ENCODE assay signal across 20 cellular contexts in genomic region chr4:3768842-3769641, GRCh38. TPM values are rescaled to one million over a fixed set of nuclear protein-coding genes. Genes with fewer than 3 reads are reported as not detected.
"Had no signal": no experiment of that assay in that cellular context is flagged by ENCODE, and none has a peak within 500 bp of the region (broad histone marks: within the 10 kb centered on the region; RNA-seq: fewer than 3 reads in every experiment).

No MANE protein-coding gene starts in this region.

- H3K4me3 ChIP-seq: mucosa of descending colon had no signal

- H3K4me1 ChIP-seq: breast epithelium had no signal

- H3K4me1 Mint-ChIP-seq: activated T-helper 17 cell treated with anti-CD3 and anti-CD28 coated beads, Interleukin-2, amount 50 U/mL, for 72 hours had no signal

- ATAC-seq: activated CD8-positive, alpha-beta memory T cell treated with anti-CD3 and anti-CD28 coated beads, Interleukin-2, amount 10 ng/mL, durations not matched to agents 7 days and 5 days; activated T-helper 17 cell treated with anti-CD3 and anti-CD28 coated beads, Interleukin-2, amount 50 U/mL, for 72 hours; heart right ventricle; mucosa of descending colon; stimulated activated naive B cell treated with anti-CD40 and anti-IgM and Interleukin-4, amounts not matched to agents 10 μg/mL and 1 μg/mL and 100 μg/mL, for 72 hours; T-cell had no signal

- H3K9me3 ChIP-seq: breast epithelium, esophagus muscularis mucosa, heart right ventricle, mucosa of descending colon had no signal

- H3K27ac Mint-ChIP-seq: activated B cell treated with CpG ODN at 0.5 μM for 24 hours; activated CD4-positive, alpha-beta memory T cell treated with anti-CD3 and anti-CD28 coated beads, Interleukin-2, amount 10 ng/mL, durations not matched to agents 7 days and 5 days; activated CD8-positive, alpha-beta memory T cell treated with anti-CD3 and anti-CD28 coated beads, Interleukin-2, amount 10 ng/mL, durations not matched to agents 7 days and 5 days; activated naive CD8-positive, alpha-beta T cell treated with anti-CD3 and anti-CD28 coated beads, Interleukin-2, amount 10 ng/mL, durations not matched to agents 7 days and 5 days; activated T-helper 17 cell treated with anti-CD3 and anti-CD28 coated beads, Interleukin-2, amount 50 U/mL, for 72 hours; memory B cell; stimulated activated naive B cell treated with anti-CD40 and anti-IgM and Interleukin-4, amounts not matched to agents 10 μg/mL and 1 μg/mL and 100 μg/mL, for 72 hours; T-cell had no signal

- H3K27ac ChIP-seq: breast epithelium, esophagus muscularis mucosa, heart right ventricle had no signal

- H3K9me3 Mint-ChIP-seq: activated B cell treated with CpG ODN at 0.5 μM for 24 hours; activated CD4-positive, alpha-beta memory T cell treated with anti-CD3 and anti-CD28 coated beads, Interleukin-2, amount 10 ng/mL, durations not matched to agents 7 days and 5 days; activated naive CD8-positive, alpha-beta T cell treated with anti-CD3 and anti-CD28 coated beads, Interleukin-2, amount 10 ng/mL, durations not matched to agents 7 days and 5 days; activated T-helper 17 cell treated with anti-CD3 and anti-CD28 coated beads, Interleukin-2, amount 50 U/mL, for 72 hours; memory B cell; stimulated activated naive B cell treated with anti-CD40 and anti-IgM and Interleukin-4, amounts not matched to agents 10 μg/mL and 1 μg/mL and 100 μg/mL, for 72 hours; T-cell had no signal

- H3K4me3 Mint-ChIP-seq: activated B cell treated with CpG ODN at 0.5 μM for 24 hours; activated CD4-positive, alpha-beta memory T cell treated with anti-CD3 and anti-CD28 coated beads, Interleukin-2, amount 10 ng/mL, durations not matched to agents 7 days and 5 days; activated CD8-positive, alpha-beta memory T cell treated with anti-CD3 and anti-CD28 coated beads, Interleukin-2, amount 10 ng/mL, durations not matched to agents 7 days and 5 days; activated naive CD8-positive, alpha-beta T cell treated with anti-CD3 and anti-CD28 coated beads, Interleukin-2, amount 10 ng/mL, durations not matched to agents 7 days and 5 days; activated T-helper 17 cell treated with anti-CD3 and anti-CD28 coated beads, Interleukin-2, amount 50 U/mL, for 72 hours; memory B cell; stimulated activated naive B cell treated with anti-CD40 and anti-IgM and Interleukin-4, amounts not matched to agents 10 μg/mL and 1 μg/mL and 100 μg/mL, for 72 hours had no signal

- DNase-seq: activated B cell treated with CpG ODN at 0.5 μM for 24 hours; activated CD4-positive, alpha-beta memory T cell treated with anti-CD3 and anti-CD28 coated beads, Interleukin-2, amount 10 ng/mL, durations not matched to agents 7 days and 5 days; activated CD4-positive, alpha-beta T cell treated with anti-CD3 and anti-CD28 coated beads for 48 hours; activated CD8-positive, alpha-beta memory T cell treated with anti-CD3 and anti-CD28 coated beads, Interleukin-2, amount 10 ng/mL, durations not matched to agents 7 days and 5 days; activated naive CD4-positive, alpha-beta T cell; activated naive CD8-positive, alpha-beta T cell treated with anti-CD3 and anti-CD28 coated beads, Interleukin-2, amount 10 ng/mL, durations not matched to agents 7 days and 5 days; anterior cingulate cortex; cerebellar nuclear complex; effector CD8-positive, alpha-beta T cell; heart right ventricle; mucosa of descending colon; naive B cell; nucleus accumbens; stimulated activated naive B cell treated with anti-CD40 and anti-IgM and Interleukin-4, amounts not matched to agents 10 μg/mL and 1 μg/mL and 100 μg/mL, for 72 hours; T-cell had no signal

- FAIRE-seq: endothelial cell of umbilical vein had no signal

- H3K36me3 Mint-ChIP-seq: memory B cell, naive B cell, T-cell had no signal

- H3K36me3 ChIP-seq: breast epithelium, esophagus muscularis mucosa, heart right ventricle had no signal

RNA-seq across cellular contexts. Expression of gene ADRA2C, which starts 2.9 kb away (rescaled TPM):
- total RNA-seq: activated B cell treated with CpG ODN at 0.5 μM for 24 hours; activated CD4-positive, alpha-beta memory T cell treated with anti-CD3 and anti-CD28 coated beads, Interleukin-2, amount 10 ng/mL, durations not matched to agents 7 days and 5 days; activated CD8-positive, alpha-beta memory T cell treated with anti-CD3 and anti-CD28 coated beads, Interleukin-2, amount 10 ng/mL, durations not matched to agents 7 days and 5 days; activated naive CD8-positive, alpha-beta T cell treated with anti-CD3 and anti-CD28 coated beads, Interleukin-2, amount 10 ng/mL, durations not matched to agents 7 days and 5 days; activated T-helper 17 cell treated with anti-CD3 and anti-CD28 coated beads, Interleukin-2, amount 50 U/mL, for 72 hours had no signal
